17 cellular contexts compared by ENCODE assay signal in the genomic region with DNA sequence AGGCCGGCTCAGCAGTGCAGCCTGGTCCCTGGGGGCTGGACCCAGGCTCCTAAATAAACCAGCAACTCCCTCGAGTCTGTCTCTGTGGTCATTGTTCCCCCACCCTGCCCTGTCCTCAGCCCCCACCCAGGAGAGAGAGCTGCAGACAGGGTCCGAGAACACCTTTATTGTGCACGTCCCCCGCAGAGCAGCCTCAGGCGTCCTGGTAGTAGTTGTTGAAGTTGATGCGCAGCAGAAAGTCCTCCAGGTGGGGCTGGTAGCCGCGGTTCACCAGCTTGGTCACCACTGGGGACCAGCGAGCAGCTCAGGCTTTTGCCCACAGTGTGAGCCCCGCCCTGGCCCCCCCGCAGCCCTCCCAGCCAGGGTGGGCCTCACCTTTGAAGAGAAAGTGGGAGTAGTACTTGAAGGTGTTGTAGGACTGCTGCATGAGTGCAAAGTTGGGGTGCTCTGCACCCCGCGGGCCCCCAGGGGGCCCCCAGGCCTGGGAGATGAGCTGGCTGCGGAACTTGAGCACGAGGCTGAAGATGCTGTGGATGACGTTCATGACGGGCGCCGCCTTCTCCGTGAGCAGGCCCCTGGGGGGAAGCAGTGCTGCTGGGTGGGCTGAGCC.
"Had no signal": no experiment of that assay in that cellular context is flagged by ENCODE, and none has a peak within 500 bp of the region (broad histone marks: within the 10 kb centered on the region; RNA-seq: fewer than 3 reads in every experiment).

No MANE protein-coding gene starts in this region.

- FAIRE-seq: islet of Langerhans had no signal

- H3K27me3 ChIP-seq: foreskin keratinocyte, left lung, neural progenitor cell, thyroid gland, vagina had no signal

- H3K4me3 ChIP-seq: left lung, neural progenitor cell, skin epidermis, thyroid gland, vagina had no signal

- H3K79me2 ChIP-seq: parathyroid adenoma had no signal

- H3K36me3 ChIP-seq: neural progenitor cell had no signal

- H3K9me3 ChIP-seq: left lung, thyroid gland, vagina had no signal

- H3K9ac ChIP-seq: neural progenitor cell, parathyroid adenoma had no signal

- H2AFZ ChIP-seq: neural progenitor cell, parathyroid adenoma had no signal

- H3K4me2 ChIP-seq: neural progenitor cell had no signal

- H3K4me1 ChIP-seq: foreskin keratinocyte, neural progenitor cell, parathyroid adenoma, vagina had no signal

- DNase-seq: activated CD4-positive, alpha-beta T cell treated with anti-CD3 and anti-CD28 coated beads, Interleukin-2, amount 50 U/mL, for 48 hours; activated CD8-positive, alpha-beta memory T cell treated with anti-CD3 and anti-CD28 coated beads, Interleukin-2, amount 10 ng/mL, durations not matched to agents 7 days and 5 days; activated gamma-delta T cell treated with Interleukin-2 at 50 U/mL for 16 hours; activated T-cell treated with anti-CD3 and anti-CD28 coated beads, Interleukin-2, amount 50 U/mL, for 72 hours; foreskin keratinocyte; head of caudate nucleus; left lung; retina; stimulated activated CD4-positive, alpha-beta T cell treated with anti-CD3 and anti-CD28 coated beads, Interleukin-4, amount 100 ng/mL, for 4 hours; T-helper 2 cell; thyroid gland had no signal

- H3K27ac ChIP-seq: foreskin keratinocyte, left lung, neural progenitor cell, parathyroid adenoma, skin epidermis, thyroid gland, vagina had no signal

- ATAC-seq: activated CD4-positive, CD25-positive, alpha-beta regulatory T cell treated with anti-CD3 and anti-CD28 coated beads, Interleukin-2, amount 50 U/mL, for 24 hours; activated CD8-positive, alpha-beta memory T cell treated with anti-CD3 and anti-CD28 coated beads, Interleukin-2, amount 10 ng/mL, durations not matched to agents 7 days and 5 days; activated T-cell treated with anti-CD3 and anti-CD28 coated beads, Interleukin-2, amount 50 U/mL, for 72 hours; foreskin keratinocyte had no signal
